ENCODE assay signal across 1 cellular context in genomic region chr2:62293151-62293489, GRCh38.
TF ChIP-seq lines count a peak whose summit lies in the region.

No MANE protein-coding gene starts in this region.

TF ChIP-seq in K562, 482 proteins besides CTCF, POLR2A, EP300 and RAD21 (continued from another document):
- TF ChIP-seq ZBTB26 (CRISPR knock-in tag; IDR thresholded peaks at IDR 0.05) = no peak
- no peak for TF ChIP-seq ATF7 (IDR thresholded peaks at IDR 0.05)
- TF ChIP-seq SP1 (CRISPR knock-in tag; IDR thresholded peaks at IDR 0.05) = no peak
- TF ChIP-seq KAT7 (CRISPR knock-in tag; IDR thresholded peaks at IDR 0.05; ENCODE audit: borderline replicate concordance) = no peak
- TF ChIP-seq HMG20A (CRISPR knock-in tag; conservative IDR thresholded peaks at IDR 0.05) = no peak
- TF ChIP-seq KLF1 (tag; IDR thresholded peaks at IDR 0.05) = no peak
- TF ChIP-seq PHF20 (IDR thresholded peaks at IDR 0.05; ENCODE audit: partially characterized antibody) = no peak
- TF ChIP-seq GABPB1 (CRISPR knock-in tag; IDR thresholded peaks at IDR 0.05) = no peak
- TF ChIP-seq RUNX1 (IDR thresholded peaks at IDR 0.05; ENCODE audit: low read depth) = no peak
- TF ChIP-seq ZKSCAN3 (CRISPR knock-in tag; IDR thresholded peaks at IDR 0.05) = no peak
- TF ChIP-seq RREB1 (CRISPR knock-in tag; IDR thresholded peaks at IDR 0.05) = no peak
